In genomic region chr12:106248177-106248848, GRCh38 we compare ENCODE assay signal across 1 cellular context.
TF ChIP-seq lines count a peak whose summit lies in the region.

No MANE protein-coding gene starts in this region.

TF ChIP-seq in A549, 52 proteins besides CTCF, POLR2A, EP300 and RAD21 (continued from another document):
- TF ChIP-seq TFCP2L1 (CRISPR knock-in tag; IDR thresholded peaks at IDR 0.05) = no peak
- no peak for TF ChIP-seq JUNB (IDR thresholded peaks at IDR 0.05)
- TF ChIP-seq ATOH8 (CRISPR knock-in tag; IDR thresholded peaks at IDR 0.05; ENCODE audit: low read depth) = no peak
- no peak for TF ChIP-seq FOSL2 (IDR thresholded peaks at IDR 0.05)
- no peak for TF ChIP-seq FOSL2 (CRISPR knock-in tag; IDR thresholded peaks at IDR 0.05)
- no peak for TF ChIP-seq HOXB13 (CRISPR knock-in tag; IDR thresholded peaks at IDR 0.05; ENCODE audit: low read depth)
- 0 out of 2 replicates have a peak, but pooled peaks have one; percentile 27 for TF ChIP-seq MAX (IDR thresholded peaks at IDR 0.05)
- TF ChIP-seq GATA3 (IDR thresholded peaks at IDR 0.05; ENCODE audit: borderline replicate concordance) = no peak
- no peak for TF ChIP-seq CBX2 (IDR thresholded peaks at IDR 0.05; ENCODE audit: borderline replicate concordance, low read depth)
- no peak for TF ChIP-seq FOSB (CRISPR knock-in tag; IDR thresholded peaks at IDR 0.05)
- no peak for TF ChIP-seq RCOR1 (IDR thresholded peaks at IDR 0.05; ENCODE audit: low read depth, low read length)
- no peak for TF ChIP-seq ZNF302 (CRISPR knock-in tag; IDR thresholded peaks at IDR 0.05)
- no peak for TF ChIP-seq NR3C1 (IDR thresholded peaks at IDR 0.05)
- TF ChIP-seq HEYL (CRISPR knock-in tag; IDR thresholded peaks at IDR 0.05) = no peak
- no peak for TF ChIP-seq FOXS1 (CRISPR knock-in tag; IDR thresholded peaks at IDR 0.05)
- no peak for TF ChIP-seq CEBPB (IDR thresholded peaks at IDR 0.05)
- no peak for TF ChIP-seq POLR2AphosphoS2 (conservative IDR thresholded peaks at IDR 0.05; ENCODE audit: low read length)
- TF ChIP-seq ZC3H11A (IDR thresholded peaks at IDR 0.05) = no peak
- TF ChIP-seq SREBF2 (IDR thresholded peaks at IDR 0.05) = no peak
- no peak for TF ChIP-seq BHLHE40 (IDR thresholded peaks at IDR 0.05; ENCODE audit: low read depth, low read length)
- TF ChIP-seq HMGXB4 (CRISPR knock-in tag; IDR thresholded peaks at IDR 0.05; ENCODE audit: borderline replicate concordance) = no peak
- no peak for TF ChIP-seq NPAS2 (CRISPR knock-in tag; IDR thresholded peaks at IDR 0.05; ENCODE audit: borderline replicate concordance)
- TF ChIP-seq RFX5 (IDR thresholded peaks at IDR 0.05) = no peak
- no peak for TF ChIP-seq EHF (CRISPR knock-in tag; IDR thresholded peaks at IDR 0.05)
- no peak for TF ChIP-seq KDM1A (IDR thresholded peaks at IDR 0.05; ENCODE audit: low read depth)
- TF ChIP-seq CHD4 (IDR thresholded peaks at IDR 0.05; ENCODE audit: borderline replicate concordance) = no peak
- no peak for TF ChIP-seq BCL3 (IDR thresholded peaks at IDR 0.05)
- no peak for TF ChIP-seq MAFK (IDR thresholded peaks at IDR 0.05; ENCODE audit: partially characterized antibody)
- TF ChIP-seq TP53 (CRISPR knock-in tag; IDR thresholded peaks at IDR 0.05) = 0 out of 2 replicates have a peak, but pooled peaks have one; percentile 30
- no peak for TF ChIP-seq EHMT2 (IDR thresholded peaks at IDR 0.05; ENCODE audit: low read depth)
